In the genomic region with DNA sequence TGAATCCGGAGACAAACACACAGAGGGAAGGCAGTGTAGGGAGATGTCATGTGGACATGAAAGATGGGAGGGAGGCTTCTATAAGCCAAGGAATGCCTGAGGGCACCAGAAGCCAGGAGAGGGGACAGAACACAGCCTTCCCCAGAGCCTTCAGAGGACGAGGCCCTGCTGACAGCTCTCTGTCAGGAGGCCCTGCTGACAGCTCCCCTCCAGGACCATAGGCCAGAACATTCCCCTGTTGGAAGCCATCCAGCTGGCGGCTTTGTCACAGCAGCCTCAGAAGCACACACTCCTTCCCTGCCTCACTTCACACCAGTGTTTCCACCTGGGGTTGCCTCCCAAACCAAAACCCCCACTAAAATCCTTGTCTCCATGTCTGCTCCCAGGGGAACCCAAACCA, we compare ENCODE assay signal across 27 cellular contexts.
DNase-seq lines count a peak whose midpoint lies in the region; ATAC-seq and TF ChIP-seq lines count a peak whose summit lies in the region.
"Had no signal": no experiment of that assay in that cellular context is flagged by ENCODE, and none has a peak within 500 bp of the region (broad histone marks: within the 10 kb centered on the region; RNA-seq: fewer than 3 reads in every experiment).

No MANE protein-coding gene starts in this region.

- H3K27ac ChIP-seq in right atrium auricular region: no peak overlapping the region
- H3K27ac ChIP-seq: body of pancreas, epithelial cell of prostate, lower lobe of right lung, pancreas, tibial artery had no signal

- DNase-seq in Right ventricle myocardium inferior (ENCODE audit: missing footprints) (peak; percentile 63), right atrium auricular region (ENCODE audit: low spot score) (no peak), nephron progenitor cell (no peak), H7 (no peak)
- DNase-seq in effector memory CD8-positive, alpha-beta T cell: no peak
- DNase-seq: activated CD4-positive, alpha-beta T cell treated with anti-CD3 and anti-CD28 coated beads for 36 hours; activated CD8-positive, alpha-beta memory T cell treated with anti-CD3 and anti-CD28 coated beads for 24 hours; body of pancreas; DMS53; GDM1; glutamatergic neuron; kidney; lower lobe of right lung; NCI-H1048; NCI-H187 treated with DMSO at 0.1 percent for 48 hours; NCI-H82; tibial artery had no signal

- H3K9me3 Mint-ChIP-seq in effector memory CD8-positive, alpha-beta T cell: peaks cover 2 to 8% of the 10 kb centered on the region in 2 donors
- peaks cover 67% of the 10 kb centered on the region for H3K9me3 Mint-ChIP-seq in nephron progenitor cell

- no peaks in the 10 kb centered on the region for H3K9me3 ChIP-seq in right atrium auricular region
- H3K9me3 ChIP-seq: lower lobe of right lung, pancreas had no signal

- no peaks in the 10 kb centered on the region for H3K36me3 ChIP-seq in right atrium auricular region
- no peaks in the 10 kb centered on the region for H3K36me3 ChIP-seq in H7 (replicated peaks; ENCODE audit: control insufficient read depth, insufficient read depth, low read length)
- H3K36me3 ChIP-seq: lower lobe of right lung, pancreas had no signal

- peak overlapping the region; percentile 58 to 90 for H3K27ac Mint-ChIP-seq in effector memory CD8-positive, alpha-beta T cell
- H3K27ac Mint-ChIP-seq in nephron progenitor cell: peak overlapping the region; percentile 46
- H3K27ac Mint-ChIP-seq: activated CD4-positive, alpha-beta T cell treated with anti-CD3 and anti-CD28 coated beads for 36 hours; B cell; stimulated activated naive CD8-positive, alpha-beta T cell treated with anti-CD3 and anti-CD28 coated beads, Interleukin-15, Interleukin-2, amounts not matched to agents 100 ng/mL and 50 ng/mL, for 24 hours; T-helper 2 cell treated with Interferon-gamma antibody and Interleukin-4, amounts not matched to agents 5 μg/mL and 100 μg/mL, for 36 hours had no signal

- peak; percentile 78 for ATAC-seq in Right ventricle myocardium inferior
- no peak for ATAC-seq in effector memory CD8-positive, alpha-beta T cell (replicated peaks)
- no peak for ATAC-seq in GM21737 (IDR thresholded peaks at IDR 0.05; ENCODE audit: unreplicated experiment)
- no peak for ATAC-seq in GM21529 (IDR thresholded peaks at IDR 0.05; ENCODE audit: unreplicated experiment)
- no peak for ATAC-seq in HG02759 (IDR thresholded peaks at IDR 0.05; ENCODE audit: unreplicated experiment)
- ATAC-seq: activated CD4-positive, alpha-beta T cell treated with anti-CD3 and anti-CD28 coated beads for 36 hours; body of pancreas; HCT116; naive thymus-derived CD8-positive, alpha-beta T cell; pancreas had no signal

- no peak overlapping the region for H3K4me3 Mint-ChIP-seq in effector memory CD8-positive, alpha-beta T cell
- H3K4me3 Mint-ChIP-seq in nephron progenitor cell: no peak overlapping the region
- H3K4me3 Mint-ChIP-seq: activated CD4-positive, alpha-beta T cell treated with anti-CD3 and anti-CD28 coated beads for 36 hours; B cell; naive thymus-derived CD8-positive, alpha-beta T cell; stimulated activated naive CD8-positive, alpha-beta T cell treated with anti-CD3 and anti-CD28 coated beads, Interleukin-15, Interleukin-2, amounts not matched to agents 100 ng/mL and 50 ng/mL, for 24 hours; T-helper 2 cell treated with Interferon-gamma antibody and Interleukin-4, amounts not matched to agents 5 μg/mL and 100 μg/mL, for 36 hours had no signal

- TF ChIP-seq CTCF in right atrium auricular region (IDR thresholded peaks at IDR 0.05): no peak
- no peak for TF ChIP-seq CTCF in nephron progenitor cell (IDR thresholded peaks at IDR 0.05)

- no peaks in the 10 kb centered on the region for H3K27me3 Mint-ChIP-seq in effector memory CD8-positive, alpha-beta T cell
- peaks cover 12% of the 10 kb centered on the region for H3K27me3 Mint-ChIP-seq in nephron progenitor cell (ENCODE audit: low read depth, poor library complexity)
- H3K27me3 Mint-ChIP-seq: activated CD4-positive, alpha-beta T cell treated with anti-CD3 and anti-CD28 coated beads for 36 hours; naive thymus-derived CD8-positive, alpha-beta T cell had no signal

- peaks cover 0 to 28% of the 10 kb centered on the region in 2 donors for H3K4me1 ChIP-seq in right atrium auricular region
- H3K4me1 ChIP-seq: body of pancreas, pancreas, tibial artery had no signal

- H3K27me3 ChIP-seq in right atrium auricular region: no peaks in the 10 kb centered on the region
- no peaks in the 10 kb centered on the region for H3K27me3 ChIP-seq in H7 (ENCODE audit: control insufficient read depth, insufficient read depth, low read length)
- H3K27me3 ChIP-seq: body of pancreas, pancreas, tibial artery had no signal

- H3K36me3 Mint-ChIP-seq in effector memory CD8-positive, alpha-beta T cell (ENCODE audit: insufficient read depth): peaks cover 7% of the 10 kb centered on the region
- peaks cover 6% of the 10 kb centered on the region for H3K36me3 Mint-ChIP-seq in nephron progenitor cell (ENCODE audit: low read depth)

- intact Hi-C loops in Right ventricle myocardium inferior (cut with DNase I): loop anchor here (10.0 kb wide), 1 partner anchor 226 kb away; no protein-coding TSS in a partner anchor

- H3K4me3 ChIP-seq in right atrium auricular region: no peak overlapping the region
- no peak overlapping the region for H3K4me3 ChIP-seq in H7 (ENCODE audit: insufficient read depth, low read depth, low read length)
- H3K4me3 ChIP-seq: body of pancreas, lower lobe of right lung, pancreas, tibial artery had no signal

- peaks cover 45 to 57% of the 10 kb centered on the region in 2 donors for H3K4me1 Mint-ChIP-seq in effector memory CD8-positive, alpha-beta T cell (ENCODE audit: low read depth in 2 of 2)
- peaks cover 6% of the 10 kb centered on the region for H3K4me1 Mint-ChIP-seq in nephron progenitor cell
